Comparison of ENCODE assay signal across 27 cellular contexts in genomic region chr1:58353168-58353567, GRCh38.
"Had no signal": no experiment of that assay in that cellular context is flagged by ENCODE, and none has a peak within 500 bp of the region (broad histone marks: within the 10 kb centered on the region; RNA-seq: fewer than 3 reads in every experiment).

No MANE protein-coding gene starts in this region.

- H3K36me3 ChIP-seq: stomach, suprapubic skin, thoracic aorta, thyroid gland, tibial artery, tibial nerve, transverse colon, upper lobe of left lung, upper lobe of right lung, uterus, vagina had no signal

- H3K4me1 ChIP-seq: stomach, suprapubic skin, testis, thyroid gland, tibial artery, tibial nerve, transverse colon, upper lobe of left lung, upper lobe of right lung, uterus, vagina had no signal

- ATAC-seq: stimulated activated effector memory CD8-positive, alpha-beta T cell treated with anti-CD3 and anti-CD28 coated beads, Interleukin-12 subunit alpha, Interleukin-12 subunit beta, amount 100 ng/mL, for 72 hours; stimulated activated memory B cell treated with anti-CD40 and anti-IgM and Interleukin-4, amounts not matched to agents 10 μg/mL and 1 μg/mL and 100 μg/mL, for 72 hours; stimulated activated naive B cell treated with anti-CD40 and anti-IgM and Interleukin-4, amounts not matched to agents 10 μg/mL and 1 μg/mL and 100 μg/mL, for 72 hours; stimulated activated naive CD8-positive, alpha-beta T cell treated with anti-CD3 and anti-CD28 coated beads, Interleukin-15, amount 100 ng/mL, for 72 hours; stimulated activated naive CD8-positive, alpha-beta T cell treated with anti-CD3 and anti-CD28 coated beads, Interleukin-15, Interleukin-2, amounts not matched to agents 100 U/mL and 50 U/mL, for 24 hours; upper lobe of right lung had no signal

- H3K9me3 ChIP-seq: suprapubic skin, testis, thoracic aorta, thyroid gland, tibial nerve, transverse colon, upper lobe of right lung, uterus, vagina had no signal

- DNase-seq: stimulated activated CD4-positive, alpha-beta T cell treated with anti-CD3 and anti-CD28 coated beads, Interleukin-2, amount 100 ng/mL, for 48 hours; stimulated activated CD4-positive, alpha-beta T cell treated with anti-CD3 and anti-CD28 coated beads, Interleukin-4, amount 100 ng/mL, for 1 hour; stimulated activated CD4-positive, alpha-beta T cell treated with anti-CD3 and anti-CD28 coated beads, Interleukin-4, amount 100 ng/mL, for 24 hours; stimulated activated CD4-positive, alpha-beta T cell treated with anti-CD3 and anti-CD28 coated beads, Interleukin-4, amount 100 ng/mL, for 4 hours; stimulated activated CD8-positive, alpha-beta memory T cell treated with anti-CD3 and anti-CD28 coated beads, Interleukin-4, amount 100 ng/mL, for 48 hours; stimulated activated naive B cell treated with anti-CD40 and anti-IgM and Interleukin-4, amounts not matched to agents 10 μg/mL and 1 μg/mL and 100 μg/mL, for 72 hours; stimulated activated naive CD4-positive, alpha-beta T cell; stimulated activated naive CD4-positive, alpha-beta T cell treated with Interleukin-2 at 50 U/mL for 16 hours; stimulated activated naive CD8-positive, alpha-beta T cell treated with anti-CD3 and anti-CD28 coated beads, Interleukin-15, amount 100 ng/mL, for 72 hours; stimulated activated naive CD8-positive, alpha-beta T cell treated with anti-CD3 and anti-CD28 coated beads, Interleukin-15, Interleukin-2, amounts not matched to agents 100 U/mL and 50 U/mL, for 24 hours; stomach; substantia nigra; testis; thyroid gland; tibial artery; transverse colon; trophoblast cell; upper lobe of left lung; upper lobe of right lung; uterus had no signal

- FAIRE-seq: urothelium cell line had no signal

- H3K4me3 ChIP-seq: stomach, suprapubic skin, testis, thoracic aorta, thyroid gland, tibial artery, tibial nerve, transverse colon, upper lobe of left lung, upper lobe of right lung, uterus, vagina had no signal

- H3K27me3 ChIP-seq: stomach, suprapubic skin, testis, thyroid gland, tibial artery, tibial nerve, transverse colon, upper lobe of left lung, upper lobe of right lung, uterus, vagina had no signal

- H3K27ac ChIP-seq: stomach, suprapubic skin, testis, thoracic aorta, thyroid gland, tibial artery, tibial nerve, transverse colon, upper lobe of left lung, upper lobe of right lung, uterus, vagina had no signal
